Comparison of ENCODE assay signal across 8 cellular contexts in the genomic region with DNA sequence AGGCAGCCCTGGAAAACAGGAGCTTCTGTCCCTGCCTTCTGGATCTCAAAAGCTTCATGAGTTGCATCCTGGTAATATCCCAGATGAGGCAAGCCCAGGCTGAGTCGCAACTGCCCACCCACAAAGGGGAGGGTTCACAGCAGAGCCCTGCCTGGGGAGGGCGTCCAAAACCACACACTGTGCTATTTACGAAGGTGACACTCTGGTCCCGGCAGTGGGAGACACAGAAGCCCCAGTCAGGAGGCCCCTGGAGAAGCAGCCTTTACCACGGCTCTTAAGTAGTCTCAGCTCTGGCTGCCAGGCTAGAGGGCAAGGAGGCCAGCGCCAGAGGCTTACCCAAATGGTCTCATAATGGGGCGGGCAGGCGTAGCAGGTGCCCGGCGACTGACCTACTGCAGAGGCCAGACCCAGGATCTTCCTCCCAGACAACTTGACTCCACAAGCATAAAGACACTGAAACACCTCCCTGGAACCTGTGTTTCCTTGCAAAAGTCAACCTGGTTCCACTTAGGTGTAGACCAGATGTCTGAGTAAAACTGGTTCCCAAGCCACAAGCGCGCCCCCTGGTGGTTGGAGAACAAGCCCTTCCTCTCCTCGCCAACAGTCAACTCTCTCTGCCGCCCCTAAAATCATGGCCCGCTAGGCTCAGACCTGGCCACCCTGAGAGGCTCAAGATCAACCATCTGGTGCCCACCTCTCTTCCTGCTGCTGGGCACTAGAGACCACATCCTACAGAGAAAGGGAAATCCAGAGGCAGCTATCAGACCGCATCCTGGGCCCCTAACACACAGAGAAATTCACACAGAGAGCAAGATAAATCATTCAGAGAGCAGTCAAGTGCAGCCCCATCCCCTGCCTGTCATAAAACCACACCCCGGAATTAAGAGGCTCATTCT. TPM values are rescaled to one million over a fixed set of nuclear protein-coding genes. Genes with fewer than 3 reads are reported as not detected.
DNase-seq lines count a peak whose midpoint lies in the region; ATAC-seq and TF ChIP-seq lines count a peak whose summit lies in the region.

No MANE protein-coding gene starts in this region.

- TF ChIP-seq CTCF in RWPE1 (conservative IDR thresholded peaks at IDR 0.05; ENCODE audit: low read depth) = peak; percentile 67
- peak; percentile 50 to 83 (median 72) for TF ChIP-seq CTCF in heart right ventricle (IDR thresholded peaks at IDR 0.05)
- TF ChIP-seq CTCF in progenitor cell of endocrine pancreas (IDR thresholded peaks at IDR 0.05; ENCODE audit: unreplicated experiment) = peak; percentile 87
- TF ChIP-seq CTCF in upper lobe of right lung (IDR thresholded peaks at IDR 0.05) = peak; percentile 92

- H3K4me3 ChIP-seq in heart right ventricle = peak overlapping the region in 3 of 10 donors; percentile 8 to 16 (median 16)
- H3K4me3 ChIP-seq in upper lobe of right lung = no peak overlapping the region

- no peaks in the 10 kb centered on the region for H3K9me3 Mint-ChIP-seq in activated naive CD4-positive, alpha-beta T cell treated with anti-CD3 and anti-CD28 coated beads, Interleukin-2, amount 10 ng/mL, durations not matched to agents 7 days and 5 days
- H3K9me3 Mint-ChIP-seq in progenitor cell of endocrine pancreas (ENCODE audit: low read depth) = no peaks in the 10 kb centered on the region

- WGBS in heart right ventricle, 2 donors = 62 to 63% methylated on average over 17 of the region's 17 CpGs

- peaks cover 0 to 39% (median 0%) of the 10 kb centered on the region in 7 donors for H3K27me3 ChIP-seq in heart right ventricle
- no peaks in the 10 kb centered on the region for H3K27me3 ChIP-seq in upper lobe of right lung

- peak; percentile 79 for DNase-seq in ELR (ENCODE audit: low read depth)
- peak; percentile 97 for DNase-seq in HT-29 (ENCODE audit: low spot score)
- DNase-seq in RWPE1 (ENCODE audit: low spot score) = peak; percentile 35
- peak; percentile 95 for DNase-seq in activated naive CD4-positive, alpha-beta T cell treated with anti-CD3 and anti-CD28 coated beads, Interleukin-2, amount 10 ng/mL, durations not matched to agents 7 days and 5 days
- DNase-seq in heart right ventricle = peak; percentile 77 to 80
- peak; percentile 71 for DNase-seq in progenitor cell of endocrine pancreas (ENCODE audit: low spot score, unreplicated experiment)
- peak; percentile 95 for DNase-seq in upper lobe of right lung

- H3K36me3 Mint-ChIP-seq in activated naive CD4-positive, alpha-beta T cell treated with anti-CD3 and anti-CD28 coated beads, Interleukin-2, amount 10 ng/mL, durations not matched to agents 7 days and 5 days = peaks cover 18% of the 10 kb centered on the region
- peaks cover 6% of the 10 kb centered on the region for H3K36me3 Mint-ChIP-seq in progenitor cell of endocrine pancreas (ENCODE audit: insufficient read depth)

- POLR2A ChIA-PET in RWPE1 (lab: Yijun Ruan, JAX; ENCODE audit: low non-redundant PET) = no interaction called here

- H3K4me1 Mint-ChIP-seq in activated naive CD4-positive, alpha-beta T cell treated with anti-CD3 and anti-CD28 coated beads, Interleukin-2, amount 10 ng/mL, durations not matched to agents 7 days and 5 days = peaks cover 28% of the 10 kb centered on the region
- peaks cover 9% of the 10 kb centered on the region for H3K4me1 Mint-ChIP-seq in progenitor cell of endocrine pancreas (ENCODE audit: low read depth)

- peaks cover 0 to 7% (median 0%) of the 10 kb centered on the region in 9 donors for H3K36me3 ChIP-seq in heart right ventricle
- H3K36me3 ChIP-seq in upper lobe of right lung = no peaks in the 10 kb centered on the region

- no peaks in the 10 kb centered on the region for H3K27me3 Mint-ChIP-seq in activated naive CD4-positive, alpha-beta T cell treated with anti-CD3 and anti-CD28 coated beads, Interleukin-2, amount 10 ng/mL, durations not matched to agents 7 days and 5 days
- peaks cover 6% of the 10 kb centered on the region for H3K27me3 Mint-ChIP-seq in progenitor cell of endocrine pancreas

- peak in 6 of 8 donors; percentile 14 to 39 (median 28) for ATAC-seq in heart right ventricle
- peak; percentile 63 for ATAC-seq in upper lobe of right lung
- ATAC-seq in GM19467 (IDR thresholded peaks at IDR 0.05; ENCODE audit: unreplicated experiment) = no peak

- CTCF ChIA-PET in RWPE1 (lab: Yijun Ruan, JAX) = interaction anchor here (0.6 to 1.4 kb wide), 4 partner anchors 12 to 1632 kb away, joined by 3 to 6 read pairs (median 3); no protein-coding TSS in a partner anchor
- CTCF ChIA-PET in activated naive CD4-positive, alpha-beta T cell treated with anti-CD3 and anti-CD28 coated beads, Interleukin-2, amount 10 ng/mL, durations not matched to agents 7 days and 5 days (lab: Charles Lee) = interaction anchor here (0.6 to 5.4 kb wide), 15 partner anchors 11 to 609 kb away, joined by 3 to 40 read pairs (median 4); no protein-coding TSS in a partner anchor

- H3K9me3 ChIP-seq in heart right ventricle = no peaks in the 10 kb centered on the region
- H3K9me3 ChIP-seq in upper lobe of right lung = no peaks in the 10 kb centered on the region

- H3K27ac ChIP-seq in RWPE1 = no peak overlapping the region
- peak overlapping the region in 2 of 10 donors; percentile 48 to 68 for H3K27ac ChIP-seq in heart right ventricle
- no peak overlapping the region for H3K27ac ChIP-seq in upper lobe of right lung

- H3K4me1 ChIP-seq in heart right ventricle (peaks cover 0 to 43% (median 18%) of the 10 kb centered on the region in 9 donors), upper lobe of right lung (peaks cover 32% of the 10 kb centered on the region)

- no peak overlapping the region for H3K27ac Mint-ChIP-seq in activated naive CD4-positive, alpha-beta T cell treated with anti-CD3 and anti-CD28 coated beads, Interleukin-2, amount 10 ng/mL, durations not matched to agents 7 days and 5 days
- H3K27ac Mint-ChIP-seq in progenitor cell of endocrine pancreas = no peak overlapping the region

- intact Hi-C loops in heart right ventricle (cut with DNase I) (loop anchor here in 8 of 10 donors (2.0 to 10.0 kb wide), 5 partner anchors 99 to 609 kb away; no protein-coding TSS in a partner anchor), upper lobe of right lung (cut with DNase I) (loop anchor here (10.0 kb wide), 2 partner anchors 91 to 271 kb away; no protein-coding TSS in a partner anchor)

- no peak overlapping the region for H3K4me3 Mint-ChIP-seq in activated naive CD4-positive, alpha-beta T cell treated with anti-CD3 and anti-CD28 coated beads, Interleukin-2, amount 10 ng/mL, durations not matched to agents 7 days and 5 days
- no peak overlapping the region for H3K4me3 Mint-ChIP-seq in progenitor cell of endocrine pancreas (ENCODE audit: low read depth)

RNA-seq across cellular contexts. Expression of gene AXIN2, which starts 5.2 kb away (rescaled TPM):
- 58.9 and 72.1 TPM in 2 replicates for total RNA-seq in HT-29 (2014; rRNA removed; shearing (Covaris generic))
- 10 to 100 TPM in 8 of 10 donors, 1 to 10 TPM in 2; 5.7 to 19.2 (median 13.7) TPM for total RNA-seq in heart right ventricle
- polyA plus RNA-seq in heart right ventricle = 1 to 10 TPM; 7.4 to 9.4 TPM
- 10.2 and 10.7 TPM in 2 replicates for total RNA-seq in progenitor cell of endocrine pancreas
- total RNA-seq in upper lobe of right lung = 63.6 TPM

Comparison
In these comparisons a context has a peak if more than half of its experiments do, and no peak if none do; other contexts are left out.
1. DNase-seq: peak in every context shown above with its lines; median percentile 97 in HT-29; 95 in activated naive CD4-positive, alpha-beta T cell treated with anti-CD3 and anti-CD28 coated beads, Interleukin-2, amount 10 ng/mL, durations not matched to agents 7 days and 5 days; 95 in upper lobe of right lung; 79 in ELR; 78 in heart right ventricle; 71 in progenitor cell of endocrine pancreas; 35 in RWPE1.